10 cellular contexts compared by ENCODE assay signal in the genomic region with DNA sequence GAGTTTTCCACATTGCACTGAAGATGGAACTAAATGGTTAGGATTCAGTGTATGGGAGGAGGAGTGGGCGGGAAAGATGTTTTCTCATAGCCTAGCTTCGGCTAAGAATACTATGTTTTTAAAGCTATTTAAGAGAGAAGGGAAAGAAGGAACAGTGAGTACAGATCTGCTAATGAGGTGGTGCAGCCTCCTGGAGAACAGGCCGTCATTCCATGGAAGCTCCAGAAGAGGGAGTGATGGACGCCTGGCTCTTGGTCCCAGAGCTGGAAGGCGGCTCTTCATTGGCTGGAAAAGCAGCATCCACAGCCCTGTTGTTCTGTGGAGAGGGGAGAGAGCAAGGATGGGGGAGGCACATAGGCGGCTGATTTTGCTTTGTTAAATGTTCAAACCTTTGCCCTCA. TPM values are rescaled to one million over a fixed set of nuclear protein-coding genes. Genes with fewer than 3 reads are reported as not detected.
A peak's percentile ranks its signal among the peaks of the same experiment; 100 is the strongest.
DNase-seq lines count a peak whose midpoint lies in the region; ATAC-seq and TF ChIP-seq lines count a peak whose summit lies in the region.
"Had no signal": no experiment of that assay in that cellular context is flagged by ENCODE, and none has a peak within 500 bp of the region (broad histone marks: within the 10 kb centered on the region; RNA-seq: fewer than 3 reads in every experiment).

No MANE protein-coding gene starts in this region.

- H3K27ac ChIP-seq in coronary artery = no peak overlapping the region
- H3K27ac ChIP-seq in layer of hippocampus (ENCODE audit: low read depth, low read length) = peak overlapping the region; percentile 21

- no peak for ATAC-seq in GM21576 (IDR thresholded peaks at IDR 0.05; ENCODE audit: unreplicated experiment)

- DNase-seq in A172 (ENCODE audit: low spot score) = peak; percentile 49
- DNase-seq in HuH-7.5 (ENCODE audit: low spot score) = peak; percentile 26
- no peak for DNase-seq in coronary artery (ENCODE audit: low spot score)
- no peak for DNase-seq in MV-4-11 (lab: John Stamatoyannopoulos, UW)
- no peak for DNase-seq in activated gamma-delta T cell treated with Interleukin-2 at 50 U/mL for 16 hours
- no peak for DNase-seq in GM19240 (ENCODE audit: insufficient read length, low spot score)
- DNase-seq: activated CD4-positive, CD25-positive, alpha-beta regulatory T cell treated with anti-CD3 and anti-CD28 coated beads, Interleukin-2, amount 50 U/mL, for 72 hours; NCI-H187 treated with DMSO at 0.1 percent for 48 hours had no signal

- H3K4me3 ChIP-seq in coronary artery = no peak overlapping the region

- peak; percentile 15 for TF ChIP-seq CTCF in coronary artery (IDR thresholded peaks at IDR 0.05)

- H3K27me3 ChIP-seq in layer of hippocampus (ENCODE audit: control insufficient read depth, insufficient read depth, low read length) = no peaks in the 10 kb centered on the region

RNA-seq across cellular contexts. Expression of gene CAMK1G, which starts 6.9 kb away (rescaled TPM):
- total RNA-seq in A172 (2014; rRNA removed; shearing (Covaris generic)) = not detected in 2 replicates

Comparison
In these comparisons a context has a peak if more than half of its experiments do, and no peak if none do; other contexts are left out.
1. DNase-seq: peak in A172 (single experiment) and HuH-7.5 (single experiment); none in coronary artery (single experiment), MV-4-11 (single experiment), activated gamma-delta T cell treated with Interleukin-2 at 50 U/mL for 16 hours (single experiment) and GM19240 (single experiment).